Comparison of ENCODE assay signal across 1 cellular context in the genomic region with DNA sequence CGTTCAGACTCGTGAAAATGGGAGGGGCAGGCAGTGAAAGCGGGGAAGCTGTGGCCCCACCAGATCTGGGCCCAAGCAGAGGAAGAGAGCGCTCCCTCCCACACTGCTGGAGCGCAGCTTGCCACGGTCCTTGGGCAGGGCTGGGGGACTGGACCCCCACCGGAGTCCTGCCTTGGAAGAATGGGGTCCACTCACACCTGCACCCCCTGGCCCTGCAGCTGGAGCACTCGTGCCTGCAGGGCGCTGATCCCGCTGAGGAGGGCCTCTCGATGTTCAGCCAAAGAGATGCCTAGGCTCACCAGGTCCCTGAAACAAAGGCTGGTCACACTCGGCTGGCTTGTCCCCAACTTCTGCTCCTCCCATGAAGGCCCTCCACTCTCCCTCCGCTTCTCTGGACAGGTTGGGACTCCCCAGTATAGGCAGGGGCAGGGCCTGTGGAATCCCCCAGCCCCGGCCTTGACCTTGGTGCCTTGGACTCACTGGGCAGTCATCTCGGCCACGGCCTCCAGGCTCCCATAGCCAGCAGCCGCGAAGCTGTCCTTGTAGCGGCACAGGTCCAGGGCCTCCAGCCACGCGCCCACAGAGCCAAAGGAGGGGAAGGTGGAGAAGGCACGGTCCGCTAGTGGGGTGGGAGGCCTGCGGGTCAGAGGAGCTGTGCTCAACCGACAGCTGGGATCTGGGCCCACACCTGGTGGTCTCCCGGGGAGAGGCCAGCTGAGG.
TF ChIP-seq lines count a peak whose summit lies in the region.

No MANE protein-coding gene starts in this region.

TF ChIP-seq in HepG2, 621 proteins besides CTCF, POLR2A, EP300 and RAD21 (continued from another document and continues in another):
- TF ChIP-seq, protein P1, sequence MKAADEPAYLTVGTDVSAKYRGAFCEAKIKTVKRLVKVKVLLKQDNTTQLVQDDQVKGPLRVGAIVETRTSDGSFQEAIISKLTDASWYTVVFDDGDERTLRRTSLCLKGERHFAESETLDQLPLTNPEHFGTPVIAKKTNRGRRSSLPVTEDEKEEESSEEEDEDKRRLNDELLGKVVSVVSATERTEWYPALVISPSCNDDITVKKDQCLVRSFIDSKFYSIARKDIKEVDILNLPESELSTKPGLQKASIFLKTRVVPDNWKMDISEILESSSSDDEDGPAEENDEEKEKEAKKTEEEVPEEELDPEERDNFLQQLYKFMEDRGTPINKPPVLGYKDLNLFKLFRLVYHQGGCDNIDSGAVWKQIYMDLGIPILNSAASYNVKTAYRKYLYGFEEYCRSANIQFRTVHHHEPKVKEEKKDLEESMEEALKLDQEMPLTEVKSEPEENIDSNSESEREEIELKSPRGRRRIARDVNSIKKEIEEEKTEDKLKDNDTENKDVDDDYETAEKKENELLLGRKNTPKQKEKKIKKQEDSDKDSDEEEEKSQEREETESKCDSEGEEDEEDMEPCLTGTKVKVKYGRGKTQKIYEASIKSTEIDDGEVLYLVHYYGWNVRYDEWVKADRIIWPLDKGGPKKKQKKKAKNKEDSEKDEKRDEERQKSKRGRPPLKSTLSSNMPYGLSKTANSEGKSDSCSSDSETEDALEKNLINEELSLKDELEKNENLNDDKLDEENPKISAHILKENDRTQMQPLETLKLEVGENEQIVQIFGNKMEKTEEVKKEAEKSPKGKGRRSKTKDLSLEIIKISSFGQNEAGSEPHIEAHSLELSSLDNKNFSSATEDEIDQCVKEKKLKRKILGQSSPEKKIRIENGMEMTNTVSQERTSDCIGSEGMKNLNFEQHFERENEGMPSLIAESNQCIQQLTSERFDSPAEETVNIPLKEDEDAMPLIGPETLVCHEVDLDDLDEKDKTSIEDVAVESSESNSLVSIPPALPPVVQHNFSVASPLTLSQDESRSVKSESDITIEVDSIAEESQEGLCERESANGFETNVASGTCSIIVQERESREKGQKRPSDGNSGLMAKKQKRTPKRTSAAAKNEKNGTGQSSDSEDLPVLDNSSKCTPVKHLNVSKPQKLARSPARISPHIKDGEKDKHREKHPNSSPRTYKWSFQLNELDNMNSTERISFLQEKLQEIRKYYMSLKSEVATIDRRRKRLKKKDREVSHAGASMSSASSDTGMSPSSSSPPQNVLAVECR (CRISPR knock-in tag; IDR thresholded peaks at IDR 0.05; ENCODE audit: borderline replicate concordance): no peak
- no peak for TF ChIP-seq MYPOP (CRISPR knock-in tag; IDR thresholded peaks at IDR 0.05)
- TF ChIP-seq ZFX (CRISPR knock-in tag; IDR thresholded peaks at IDR 0.05; ENCODE audit: low read depth): peak; percentile 59; the same call in 1 of the 2 replicates
- TF ChIP-seq ZNF7 (CRISPR knock-in tag; IDR thresholded peaks at IDR 0.05): no peak
- no peak for TF ChIP-seq DNMT3B (CRISPR knock-in tag; conservative IDR thresholded peaks at IDR 0.05)
- TF ChIP-seq MTF2 (CRISPR knock-in tag; IDR thresholded peaks at IDR 0.05; ENCODE audit: borderline replicate concordance): no peak
- TF ChIP-seq ZNF343 (CRISPR knock-in tag; IDR thresholded peaks at IDR 0.05): no peak
- TF ChIP-seq PATZ1 (CRISPR knock-in tag; IDR thresholded peaks at IDR 0.05): no peak
- no peak for TF ChIP-seq FOXK2 (IDR thresholded peaks at IDR 0.05)
- no peak for TF ChIP-seq BRF2 (CRISPR knock-in tag; IDR thresholded peaks at IDR 0.05)
- peak; percentile 22; the same call in 1 of the 2 replicates for TF ChIP-seq RXRA (CRISPR knock-in tag; IDR thresholded peaks at IDR 0.05)
- TF ChIP-seq ZNF331 (CRISPR knock-in tag; IDR thresholded peaks at IDR 0.05): no peak
- TF ChIP-seq, protein P2, sequence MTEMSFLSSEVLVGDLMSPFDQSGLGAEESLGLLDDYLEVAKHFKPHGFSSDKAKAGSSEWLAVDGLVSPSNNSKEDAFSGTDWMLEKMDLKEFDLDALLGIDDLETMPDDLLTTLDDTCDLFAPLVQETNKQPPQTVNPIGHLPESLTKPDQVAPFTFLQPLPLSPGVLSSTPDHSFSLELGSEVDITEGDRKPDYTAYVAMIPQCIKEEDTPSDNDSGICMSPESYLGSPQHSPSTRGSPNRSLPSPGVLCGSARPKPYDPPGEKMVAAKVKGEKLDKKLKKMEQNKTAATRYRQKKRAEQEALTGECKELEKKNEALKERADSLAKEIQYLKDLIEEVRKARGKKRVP (CRISPR knock-in tag; IDR thresholded peaks at IDR 0.05): no peak
- no peak for TF ChIP-seq KLF6 (CRISPR knock-in tag; IDR thresholded peaks at IDR 0.05)
- TF ChIP-seq, protein P3, sequence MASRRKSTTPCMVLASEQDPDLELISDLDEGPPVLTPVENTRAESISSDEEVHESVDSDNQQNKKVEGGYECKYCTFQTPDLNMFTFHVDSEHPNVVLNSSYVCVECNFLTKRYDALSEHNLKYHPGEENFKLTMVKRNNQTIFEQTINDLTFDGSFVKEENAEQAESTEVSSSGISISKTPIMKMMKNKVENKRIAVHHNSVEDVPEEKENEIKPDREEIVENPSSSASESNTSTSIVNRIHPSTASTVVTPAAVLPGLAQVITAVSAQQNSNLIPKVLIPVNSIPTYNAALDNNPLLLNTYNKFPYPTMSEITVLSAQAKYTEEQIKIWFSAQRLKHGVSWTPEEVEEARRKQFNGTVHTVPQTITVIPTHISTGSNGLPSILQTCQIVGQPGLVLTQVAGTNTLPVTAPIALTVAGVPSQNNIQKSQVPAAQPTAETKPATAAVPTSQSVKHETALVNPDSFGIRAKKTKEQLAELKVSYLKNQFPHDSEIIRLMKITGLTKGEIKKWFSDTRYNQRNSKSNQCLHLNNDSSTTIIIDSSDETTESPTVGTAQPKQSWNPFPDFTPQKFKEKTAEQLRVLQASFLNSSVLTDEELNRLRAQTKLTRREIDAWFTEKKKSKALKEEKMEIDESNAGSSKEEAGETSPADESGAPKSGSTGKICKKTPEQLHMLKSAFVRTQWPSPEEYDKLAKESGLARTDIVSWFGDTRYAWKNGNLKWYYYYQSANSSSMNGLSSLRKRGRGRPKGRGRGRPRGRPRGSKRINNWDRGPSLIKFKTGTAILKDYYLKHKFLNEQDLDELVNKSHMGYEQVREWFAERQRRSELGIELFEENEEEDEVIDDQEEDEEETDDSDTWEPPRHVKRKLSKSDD (CRISPR knock-in tag; IDR thresholded peaks at IDR 0.05; ENCODE audit: low read depth): no peak
- no peak for TF ChIP-seq ZNF207 (IDR thresholded peaks at IDR 0.05; ENCODE audit: borderline replicate concordance)
- no peak for TF ChIP-seq TBP (CRISPR knock-in tag; IDR thresholded peaks at IDR 0.05)
- TF ChIP-seq ZEB1 (IDR thresholded peaks at IDR 0.05; ENCODE audit: insufficient replicate concordance, low read depth): no peak
- TF ChIP-seq KAT8 (CRISPR knock-in tag; IDR thresholded peaks at IDR 0.05): no peak
- no peak for TF ChIP-seq FUBP1 (CRISPR knock-in tag; IDR thresholded peaks at IDR 0.05; ENCODE audit: borderline replicate concordance)
- TF ChIP-seq TOE1 (CRISPR knock-in tag; IDR thresholded peaks at IDR 0.05): no peak
- TF ChIP-seq ZMYM4 (CRISPR knock-in tag; IDR thresholded peaks at IDR 0.05): no peak
- no peak for TF ChIP-seq HOXA7 (CRISPR knock-in tag; IDR thresholded peaks at IDR 0.05)
- TF ChIP-seq, protein P4, sequence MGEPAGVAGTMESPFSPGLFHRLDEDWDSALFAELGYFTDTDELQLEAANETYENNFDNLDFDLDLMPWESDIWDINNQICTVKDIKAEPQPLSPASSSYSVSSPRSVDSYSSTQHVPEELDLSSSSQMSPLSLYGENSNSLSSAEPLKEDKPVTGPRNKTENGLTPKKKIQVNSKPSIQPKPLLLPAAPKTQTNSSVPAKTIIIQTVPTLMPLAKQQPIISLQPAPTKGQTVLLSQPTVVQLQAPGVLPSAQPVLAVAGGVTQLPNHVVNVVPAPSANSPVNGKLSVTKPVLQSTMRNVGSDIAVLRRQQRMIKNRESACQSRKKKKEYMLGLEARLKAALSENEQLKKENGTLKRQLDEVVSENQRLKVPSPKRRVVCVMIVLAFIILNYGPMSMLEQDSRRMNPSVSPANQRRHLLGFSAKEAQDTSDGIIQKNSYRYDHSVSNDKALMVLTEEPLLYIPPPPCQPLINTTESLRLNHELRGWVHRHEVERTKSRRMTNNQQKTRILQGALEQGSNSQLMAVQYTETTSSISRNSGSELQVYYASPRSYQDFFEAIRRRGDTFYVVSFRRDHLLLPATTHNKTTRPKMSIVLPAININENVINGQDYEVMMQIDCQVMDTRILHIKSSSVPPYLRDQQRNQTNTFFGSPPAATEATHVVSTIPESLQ (CRISPR knock-in tag; conservative IDR thresholded peaks at IDR 0.05): no peak
- TF ChIP-seq, protein P5, sequence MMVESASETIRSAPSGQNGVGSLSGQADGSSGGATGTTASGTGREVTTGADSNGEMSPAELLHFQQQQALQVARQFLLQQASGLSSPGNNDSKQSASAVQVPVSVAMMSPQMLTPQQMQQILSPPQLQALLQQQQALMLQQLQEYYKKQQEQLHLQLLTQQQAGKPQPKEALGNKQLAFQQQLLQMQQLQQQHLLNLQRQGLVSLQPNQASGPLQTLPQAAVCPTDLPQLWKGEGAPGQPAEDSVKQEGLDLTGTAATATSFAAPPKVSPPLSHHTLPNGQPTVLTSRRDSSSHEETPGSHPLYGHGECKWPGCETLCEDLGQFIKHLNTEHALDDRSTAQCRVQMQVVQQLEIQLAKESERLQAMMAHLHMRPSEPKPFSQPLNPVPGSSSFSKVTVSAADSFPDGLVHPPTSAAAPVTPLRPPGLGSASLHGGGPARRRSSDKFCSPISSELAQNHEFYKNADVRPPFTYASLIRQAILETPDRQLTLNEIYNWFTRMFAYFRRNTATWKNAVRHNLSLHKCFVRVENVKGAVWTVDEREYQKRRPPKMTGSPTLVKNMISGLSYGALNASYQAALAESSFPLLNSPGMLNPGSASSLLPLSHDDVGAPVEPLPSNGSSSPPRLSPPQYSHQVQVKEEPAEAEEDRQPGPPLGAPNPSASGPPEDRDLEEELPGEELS (CRISPR knock-in tag; IDR thresholded peaks at IDR 0.05): no peak
- no peak for TF ChIP-seq ZKSCAN8 (CRISPR knock-in tag; IDR thresholded peaks at IDR 0.05; ENCODE audit: borderline replicate concordance)
- TF ChIP-seq TCF12 (IDR thresholded peaks at IDR 0.05): no peak
- TF ChIP-seq TCF12 (CRISPR knock-in tag; IDR thresholded peaks at IDR 0.05): no peak
- no peak for TF ChIP-seq TBL1XR1 (IDR thresholded peaks at IDR 0.05; ENCODE audit: borderline replicate concordance, low read length, partially characterized antibody)
- no peak for TF ChIP-seq ZSCAN5A (CRISPR knock-in tag; IDR thresholded peaks at IDR 0.05; ENCODE audit: borderline replicate concordance)
- no peak for TF ChIP-seq MEIS1 (CRISPR knock-in tag; IDR thresholded peaks at IDR 0.05; ENCODE audit: borderline replicate concordance)
- TF ChIP-seq ZBTB7A (CRISPR knock-in tag; IDR thresholded peaks at IDR 0.05): peak; percentile 59; the same call in 1 of the 2 replicates
- no peak for TF ChIP-seq HNRNPUL1 (IDR thresholded peaks at IDR 0.05; ENCODE audit: low read depth, low read length)
- TF ChIP-seq MTA1 (CRISPR knock-in tag; IDR thresholded peaks at IDR 0.05; ENCODE audit: borderline replicate concordance): peak; percentile 81; the same call in 1 of the 2 replicates
- no peak for TF ChIP-seq MXD4 (CRISPR knock-in tag; IDR thresholded peaks at IDR 0.05)
- TF ChIP-seq GABPB1 (CRISPR knock-in tag; IDR thresholded peaks at IDR 0.05): peak; percentile 24; the same call in 1 of the 2 replicates
